17 cellular contexts compared by ENCODE assay signal in genomic region chr13:112132619-112133018, GRCh38.
A peak's percentile ranks its signal among the peaks of the same experiment; 100 is the strongest.
DNase-seq lines count a peak whose midpoint lies in the region; ATAC-seq and TF ChIP-seq lines count a peak whose summit lies in the region.
"Had no signal": no experiment of that assay in that cellular context is flagged by ENCODE, and none has a peak within 500 bp of the region (broad histone marks: within the 10 kb centered on the region; RNA-seq: fewer than 3 reads in every experiment).

No MANE protein-coding gene starts in this region.

- H2BK15ac ChIP-seq in neuronal stem cell (ENCODE audit: low read length), result peak overlapping the region; percentile 14

- H3K79me1 ChIP-seq in neuronal stem cell (ENCODE audit: low read depth, low read length), result no peaks in the 10 kb centered on the region

- H3K4me3 Mint-ChIP-seq in chondrocyte (ENCODE audit: unreplicated experiment), result no peak overlapping the region
- H3K4me3 Mint-ChIP-seq: B cell; CD4-positive, alpha-beta T cell; HFFc6 had no signal

- H2AFZ ChIP-seq in neuronal stem cell (ENCODE audit: low read length), result no peak overlapping the region

- no peak overlapping the region for H3K14ac ChIP-seq in neuronal stem cell (ENCODE audit: low read length)

- no CpG with 5 or more reads among the region's 9 CpGs for WGBS in neuronal stem cell (ENCODE audit: extremely low coverage in 2 of 2, insufficient read length in 2 of 2, insufficient replicate concordance in 1 of 2), 2 donors

- no peak overlapping the region for H3K4me2 ChIP-seq in neuronal stem cell (ENCODE audit: insufficient read depth, low read length, poor library complexity, severe bottlenecking)

- TF ChIP-seq CTCF in chondrocyte (IDR thresholded peaks at IDR 0.05), result no peak
- no peak for TF ChIP-seq CTCF in upper lobe of right lung (IDR thresholded peaks at IDR 0.05)

- H3K4me3 ChIP-seq in neuronal stem cell (ENCODE audit: low read length in 2 of 2) (no peak overlapping the region), upper lobe of right lung (no peak overlapping the region)
- H3K4me3 ChIP-seq: GM12878 had no signal

- H3K4me1 ChIP-seq in neuronal stem cell (ENCODE audit: control insufficient read depth in 2 of 2, insufficient read depth in 1 of 2, low read depth in 1 of 2, low read length in 2 of 2) (peaks cover 0 to 8% of the 10 kb centered on the region in 2 donors), upper lobe of right lung (no peaks in the 10 kb centered on the region)

- H3K27ac Mint-ChIP-seq in chondrocyte (ENCODE audit: unreplicated experiment), result no peak overlapping the region
- H3K27ac Mint-ChIP-seq: B cell; CD4-positive, alpha-beta T cell; HFFc6 had no signal

- intact Hi-C loops in upper lobe of right lung (cut with DNase I), result no loop called here

- H3K36me3 ChIP-seq in neuronal stem cell (replicated peaks in 1 of 2; ENCODE audit: control insufficient read depth in 2 of 2, insufficient read depth in 2 of 2, low read length in 2 of 2) (no peaks in the 10 kb centered on the region), upper lobe of right lung (no peaks in the 10 kb centered on the region)

- peak overlapping the region; percentile 6 for H2AK5ac ChIP-seq in neuronal stem cell (ENCODE audit: low read depth, low read length)

- no peak overlapping the region for H3K27ac ChIP-seq in neuronal stem cell (replicated peaks; ENCODE audit: low read length)
- no peak overlapping the region for H3K27ac ChIP-seq in upper lobe of right lung
- H3K27ac ChIP-seq: HL-60 had no signal

- H3K36me3 Mint-ChIP-seq in chondrocyte (ENCODE audit: low read depth), result no peaks in the 10 kb centered on the region

- DNase-seq in chondrocyte (ENCODE audit: low spot score), result peak; percentile 78
- DNase-seq in left lobe of liver (ENCODE audit: low spot score), result peak; percentile 8
- DNase-seq in neuronal stem cell (ENCODE audit: low spot score), result no peak
- peak; percentile 26 for DNase-seq in upper lobe of right lung
- DNase-seq in stimulated activated naive CD8-positive, alpha-beta T cell treated with anti-CD3 and anti-CD28 coated beads, Interleukin-15, Interleukin-2, amounts not matched to agents 100 U/mL and 50 U/mL, for 24 hours, result no peak
- DNase-seq in NOMO-1 treated with DMSO at 0.1 percent for 48 hours (lab: John Stamatoyannopoulos, UW; ENCODE audit: unreplicated experiment), result no peak
- DNase-seq in stimulated activated naive CD4-positive, alpha-beta T cell (lab: John Stamatoyannopoulos, UW), result no peak
- DNase-seq: ACHN; C1 segment of cervical spinal cord; Calu3; CD4-positive, alpha-beta T cell; DMS 273 treated with DMSO at 0.1 percent for 48 hours; HCEC 1CT; HFFc6 had no signal

- H2BK120ac ChIP-seq in neuronal stem cell (ENCODE audit: low read depth, low read length), result no peak overlapping the region

- ATAC-seq in left lobe of liver (no peak), upper lobe of right lung (no peak)
- ATAC-seq in stimulated activated naive CD8-positive, alpha-beta T cell treated with anti-CD3 and anti-CD28 coated beads, Interleukin-15, Interleukin-2, amounts not matched to agents 100 U/mL and 50 U/mL, for 24 hours, result no peak
- ATAC-seq: GM12878 had no signal

- no peak overlapping the region for H3K4ac ChIP-seq in neuronal stem cell (ENCODE audit: low read length)

- H3K27me3 Mint-ChIP-seq in chondrocyte (ENCODE audit: low read depth), result peaks cover 44% of the 10 kb centered on the region

- no peaks in the 10 kb centered on the region for H3K9me3 ChIP-seq in neuronal stem cell (replicated peaks in 1 of 2; ENCODE audit: control insufficient read depth in 2 of 2, insufficient read depth in 1 of 2, low read depth in 1 of 2, low read length in 2 of 2)
- H3K9me3 ChIP-seq in upper lobe of right lung, result no peaks in the 10 kb centered on the region

- no peaks in the 10 kb centered on the region for H3K27me3 ChIP-seq in neuronal stem cell (ENCODE audit: control insufficient read depth in 3 of 3, insufficient read depth in 3 of 3, low read depth in 1 of 3, low read length in 3 of 3)
- peaks cover 12% of the 10 kb centered on the region for H3K27me3 ChIP-seq in upper lobe of right lung

- H4K91ac ChIP-seq in neuronal stem cell (ENCODE audit: low read depth, low read length, poor library complexity), result no peak overlapping the region

- no peak overlapping the region for H2BK5ac ChIP-seq in neuronal stem cell (ENCODE audit: low read length)

- no peak overlapping the region for H2BK12ac ChIP-seq in neuronal stem cell (ENCODE audit: low read length)

- H4K8ac ChIP-seq in neuronal stem cell (ENCODE audit: low read depth, low read length), result no peak overlapping the region

- H3K18ac ChIP-seq in neuronal stem cell (ENCODE audit: low read length), result peak overlapping the region; percentile 20

- no peak overlapping the region for H3K9ac ChIP-seq in neuronal stem cell (ENCODE audit: low read depth, low read length, poor library complexity)

- H3K4me1 Mint-ChIP-seq in chondrocyte (ENCODE audit: low read depth), result no peaks in the 10 kb centered on the region
- H3K4me1 Mint-ChIP-seq: B cell had no signal

- no peak overlapping the region for H3K23ac ChIP-seq in neuronal stem cell (ENCODE audit: low read depth, low read length, poor library complexity)

- H3K9me3 Mint-ChIP-seq in chondrocyte (ENCODE audit: low read depth), result no peaks in the 10 kb centered on the region
- H3K9me3 Mint-ChIP-seq: CD4-positive, alpha-beta T cell had no signal

Comparison
In these comparisons a context has a peak if more than half of its experiments do, and no peak if none do; other contexts are left out.
1. DNase-seq: peak in chondrocyte (single experiment), left lobe of liver (single experiment) and upper lobe of right lung (single experiment); none in neuronal stem cell (single experiment), stimulated activated naive CD8-positive, alpha-beta T cell treated with anti-CD3 and anti-CD28 coated beads, Interleukin-15, Interleukin-2, amounts not matched to agents 100 U/mL and 50 U/mL, for 24 hours (single experiment), NOMO-1 treated with DMSO at 0.1 percent for 48 hours (single experiment) and stimulated activated naive CD4-positive, alpha-beta T cell (0 of 6).